In genomic region chr2:20634430-20635095, GRCh38 we compare ENCODE assay signal across 10 cellular contexts. TPM values are rescaled to one million over a fixed set of nuclear protein-coding genes. Genes with fewer than 3 reads are reported as not detected.
DNase-seq lines count a peak whose midpoint lies in the region; ATAC-seq and TF ChIP-seq lines count a peak whose summit lies in the region.
"Had no signal": no experiment of that assay in that cellular context is flagged by ENCODE, and none has a peak within 500 bp of the region (broad histone marks: within the 10 kb centered on the region; RNA-seq: fewer than 3 reads in every experiment).

No MANE protein-coding gene starts in this region.

- no peaks in the 10 kb centered on the region for H3K9me3 Mint-ChIP-seq in immature natural killer cell

- no peak overlapping the region for H3K4me3 ChIP-seq in foreskin fibroblast (ENCODE audit: low read depth in 1 of 2, low read length in 2 of 2)
- peak overlapping the region; percentile 23 for H3K4me3 ChIP-seq in rectal smooth muscle tissue (ENCODE audit: low read length)

- H3K9ac ChIP-seq in rectal smooth muscle tissue (ENCODE audit: low read length), result peak overlapping the region; percentile 24

- DNase-seq in EH (ENCODE audit: low read depth), result peak; percentile 64
- DNase-seq in foreskin fibroblast, result peak; percentile 56 to 90
- DNase-seq in GF-D8 (lab: John Stamatoyannopoulos, UW), result no peak
- no peak for DNase-seq in immature natural killer cell
- DNase-seq: stimulated activated naive CD4-positive, alpha-beta T cell treated with Interleukin-2 at 50 U/mL for 16 hours had no signal

- TF ChIP-seq CTCF in foreskin fibroblast (IDR thresholded peaks at IDR 0.05; ENCODE audit: low read depth, low read length), result no peak

- H3K4me1 Mint-ChIP-seq in immature natural killer cell, result peaks cover 7 to 23% of the 10 kb centered on the region in 2 donors

- peak overlapping the region; percentile 95 for H3K27ac ChIP-seq in rectal smooth muscle tissue (ENCODE audit: low read depth, low read length)

- H3K36me3 Mint-ChIP-seq in immature natural killer cell, result peaks cover 6 to 20% (median 8%) of the 10 kb centered on the region in 3 donors

- H3K27me3 Mint-ChIP-seq in immature natural killer cell (ENCODE audit: low read depth in 3 of 3), result peaks cover 0 to 2% (median 2%) of the 10 kb centered on the region in 3 donors

- peak overlapping the region in 2 of 6 donors; percentile 76 to 79 for H3K27ac Mint-ChIP-seq in immature natural killer cell

- peak; percentile 14 for ATAC-seq in SK-N-SH treated with all-trans-retinoic acid at 6 μM for 48 hours
- no peak for ATAC-seq in HG02678 (IDR thresholded peaks at IDR 0.05; ENCODE audit: unreplicated experiment)
- ATAC-seq in GM21723 (IDR thresholded peaks at IDR 0.05; ENCODE audit: unreplicated experiment), result no peak
- ATAC-seq: Panc1 had no signal

- peaks cover 57% of the 10 kb centered on the region for H3K4me1 ChIP-seq in rectal smooth muscle tissue (ENCODE audit: control insufficient read depth, insufficient read depth, low read length)

- peaks cover 6% of the 10 kb centered on the region for H3K36me3 ChIP-seq in rectal smooth muscle tissue (ENCODE audit: control insufficient read depth, insufficient read depth, low read length)

- H3K27me3 ChIP-seq in rectal smooth muscle tissue (ENCODE audit: control insufficient read depth, insufficient read depth, low read length), result no peaks in the 10 kb centered on the region

- peak overlapping the region in 1 of 5 donors; percentile 56 for H3K4me3 Mint-ChIP-seq in immature natural killer cell

TF ChIP-seq in SK-N-SH treated with all-trans-retinoic acid at 6 μM for 48 hours, 23 proteins besides CTCF, POLR2A, EP300 and RAD21:
- TF ChIP-seq PPARA (CRISPR knock-in tag; IDR thresholded peaks at IDR 0.05; ENCODE audit: borderline replicate concordance) (no peak), ZFP30 (CRISPR knock-in tag; IDR thresholded peaks at IDR 0.05) (no peak), ZC3H10 (CRISPR knock-in tag; IDR thresholded peaks at IDR 0.05) (no peak), ZNF70 (CRISPR knock-in tag; IDR thresholded peaks at IDR 0.05) (no peak)

RNA-seq across cellular contexts. Expression of gene HS1BP3, which starts 16.3 kb away (rescaled TPM):
- 10 to 100 TPM; 19.2 to 31.1 (median 25.3) TPM for polyA plus RNA-seq in immature natural killer cell

RNA-seq across cellular contexts. Expression of gene GDF7, which starts 32.4 kb away (rescaled TPM):
- not detected for polyA plus RNA-seq in immature natural killer cell

Comparison
In these comparisons a context has a peak if more than half of its experiments do, and no peak if none do; other contexts are left out.
1. DNase-seq: peak in EH (single experiment) and foreskin fibroblast (2 of 2); none in GF-D8 (single experiment) and immature natural killer cell (0 of 3).